8 cellular contexts compared by ENCODE assay signal in genomic region chr6:11366183-11366933, GRCh38.
DNase-seq lines count a peak whose midpoint lies in the region; ATAC-seq and TF ChIP-seq lines count a peak whose summit lies in the region.

No MANE protein-coding gene starts in this region.

- CTCF ChIA-PET in activated CD4-positive, alpha-beta memory T cell treated with anti-CD3 and anti-CD28 coated beads for 36 hours (lab: Charles Lee), result interaction anchor here (1.1 to 3.2 kb wide), 5 partner anchors 12 to 134 kb away, joined by 3 to 13 read pairs (median 9); partner anchors contain the start of gene NEDD9

- no peak overlapping the region for H3K4me3 ChIP-seq in GM23338

- peaks cover 95% of the 10 kb centered on the region for H3K4me1 Mint-ChIP-seq in activated CD4-positive, alpha-beta memory T cell treated with anti-CD3 and anti-CD28 coated beads for 36 hours (ENCODE audit: low read depth)
- H3K4me1 Mint-ChIP-seq in memory B cell (peaks cover 54% of the 10 kb centered on the region), GM23338 (peaks cover 12% of the 10 kb centered on the region)

- H3K36me3 ChIP-seq in GM23338 (ENCODE audit: insufficient read depth), result no peaks in the 10 kb centered on the region

- peaks cover 22% of the 10 kb centered on the region for H3K36me3 Mint-ChIP-seq in activated CD4-positive, alpha-beta memory T cell treated with anti-CD3 and anti-CD28 coated beads for 36 hours
- peaks cover 21% of the 10 kb centered on the region for H3K36me3 Mint-ChIP-seq in memory B cell
- no peaks in the 10 kb centered on the region for H3K36me3 Mint-ChIP-seq in GM23338 (ENCODE audit: low read depth)

- no peak for TF ChIP-seq CTCF in GM23338 (conservative IDR thresholded peaks at IDR 0.05; ENCODE audit: low read depth in 2 of 2)

- peak overlapping the region; percentile 77 for H3K27ac Mint-ChIP-seq in activated CD4-positive, alpha-beta memory T cell treated with anti-CD3 and anti-CD28 coated beads for 36 hours
- H3K27ac Mint-ChIP-seq in memory B cell (peak overlapping the region; percentile 77), GM23338 (no peak overlapping the region)

- intact Hi-C loops in activated CD4-positive, alpha-beta memory T cell treated with anti-CD3 and anti-CD28 coated beads for 36 hours (cut with micrococcal nuclease), result loop anchor here (1.0 to 10.0 kb wide), 11 partner anchors 8 to 648 kb away; partner anchors contain the start of genes HIVEP1, MAK, NEDD9 and TMEM170B

- no peaks in the 10 kb centered on the region for H3K27me3 ChIP-seq in GM23338 (ENCODE audit: insufficient read depth)

- H3K27me3 Mint-ChIP-seq in activated CD4-positive, alpha-beta memory T cell treated with anti-CD3 and anti-CD28 coated beads for 36 hours, result no peaks in the 10 kb centered on the region
- no peaks in the 10 kb centered on the region for H3K27me3 Mint-ChIP-seq in memory B cell
- no peaks in the 10 kb centered on the region for H3K27me3 Mint-ChIP-seq in GM23338 (ENCODE audit: insufficient read depth, low read depth, poor library complexity)

- H3K4me2 ChIP-seq in GM23338, result no peak overlapping the region

- no peak overlapping the region for H3K27ac ChIP-seq in GM23338 (ENCODE audit: low read depth)

- POLR2A ChIA-PET in activated CD4-positive, alpha-beta memory T cell treated with anti-CD3 and anti-CD28 coated beads for 36 hours (lab: Charles Lee), result interaction anchor here (0.7 to 3.1 kb wide), 10 partner anchors 12 to 346 kb away, joined by 3 to 26 read pairs (median 4); partner anchors contain the start of gene NEDD9

- DNase-seq in activated T-cell treated with anti-CD3 and anti-CD28 coated beads for 24 hours (ENCODE audit: low read depth), result peak; percentile 41
- no peak for DNase-seq in activated T-cell treated with anti-CD3 and anti-CD28 coated beads, Interleukin-2, amount 50 U/mL, for 1 hour
- DNase-seq in activated CD4-positive, alpha-beta memory T cell treated with anti-CD3 and anti-CD28 coated beads for 36 hours, result peak; percentile 72
- DNase-seq in memory B cell (ENCODE audit: low spot score in 2 of 2), result peak in 1 of 2 donors; percentile 15
- no peak for DNase-seq in GM23338 (ENCODE audit: low spot score)
- DNase-seq in OCI-M2 (lab: John Stamatoyannopoulos, UW; ENCODE audit: unreplicated experiment), result no peak
- DNase-seq in cerebellar nuclear complex (lab: John Stamatoyannopoulos, UW), result no peak

- H3K4me3 Mint-ChIP-seq in activated CD4-positive, alpha-beta memory T cell treated with anti-CD3 and anti-CD28 coated beads for 36 hours, result peak overlapping the region; percentile 43
- H3K4me3 Mint-ChIP-seq in memory B cell (peak overlapping the region; percentile 42), GM23338 (no peak overlapping the region)

- H3K4me1 ChIP-seq in GM23338 (ENCODE audit: insufficient read depth), result 0 out of 2 replicates have a peak, but pooled peaks cover 4% of the 10 kb centered on the region

- H3F3A ChIP-seq in GM23338 (replicated peaks; ENCODE audit: low read depth), result no peaks in the 10 kb centered on the region

- H4K20me1 ChIP-seq in GM23338 (replicated peaks; ENCODE audit: insufficient read depth), result no peaks in the 10 kb centered on the region

- no peak overlapping the region for H2AFZ ChIP-seq in GM23338

- H3K79me2 ChIP-seq in GM23338 (replicated peaks; ENCODE audit: insufficient read depth), result no peaks in the 10 kb centered on the region

- no peaks in the 10 kb centered on the region for H3K9me3 Mint-ChIP-seq in activated CD4-positive, alpha-beta memory T cell treated with anti-CD3 and anti-CD28 coated beads for 36 hours
- H3K9me3 Mint-ChIP-seq in memory B cell, result no peaks in the 10 kb centered on the region
- no peaks in the 10 kb centered on the region for H3K9me3 Mint-ChIP-seq in GM23338

- H3K9me2 ChIP-seq in GM23338 (ENCODE audit: insufficient read depth), result no peaks in the 10 kb centered on the region

- ATAC-seq in HG03064 (IDR thresholded peaks at IDR 0.05; ENCODE audit: low read depth, unreplicated experiment) (peak; percentile 65), memory B cell (ENCODE audit: low read depth) (peak; percentile 89), GM23338 (no peak)

TF ChIP-seq in GM23338, 12 proteins besides CTCF, POLR2A, EP300 and RAD21 (continues in another document):
- TF ChIP-seq POLR2AphosphoS5 (IDR thresholded peaks at IDR 0.05; ENCODE audit: low read depth) (no peak), CREB1 (CRISPR knock-in tag; IDR thresholded peaks at IDR 0.05; ENCODE audit: low read depth) (no peak), EZH2 (IDR thresholded peaks at IDR 0.05; ENCODE audit: low read depth, unreplicated experiment) (no peak), ETS1 (IDR thresholded peaks at IDR 0.05) (no peak), EZH2phosphoT487 (IDR thresholded peaks at IDR 0.05; ENCODE audit: unreplicated experiment) (no peak), JUNB (IDR thresholded peaks at IDR 0.05; ENCODE audit: unreplicated experiment) (no peak), ZNF114 (CRISPR knock-in tag; IDR thresholded peaks at IDR 0.05) (no peak), ZNF331 (CRISPR knock-in tag; IDR thresholded peaks at IDR 0.05; ENCODE audit: low read depth) (no peak), ZNF462 (CRISPR knock-in tag; IDR thresholded peaks at IDR 0.05) (no peak)

Comparison
In these comparisons a context has a peak if more than half of its experiments do, and no peak if none do; other contexts are left out.
1. DNase-seq: peak in activated T-cell treated with anti-CD3 and anti-CD28 coated beads for 24 hours (single experiment) and activated CD4-positive, alpha-beta memory T cell treated with anti-CD3 and anti-CD28 coated beads for 36 hours (single experiment); none in activated T-cell treated with anti-CD3 and anti-CD28 coated beads, Interleukin-2, amount 50 U/mL, for 1 hour (single experiment), GM23338 (single experiment), OCI-M2 (single experiment) and cerebellar nuclear complex (0 of 2).